ENCODE assay signal across 1 cellular context in the genomic region with DNA sequence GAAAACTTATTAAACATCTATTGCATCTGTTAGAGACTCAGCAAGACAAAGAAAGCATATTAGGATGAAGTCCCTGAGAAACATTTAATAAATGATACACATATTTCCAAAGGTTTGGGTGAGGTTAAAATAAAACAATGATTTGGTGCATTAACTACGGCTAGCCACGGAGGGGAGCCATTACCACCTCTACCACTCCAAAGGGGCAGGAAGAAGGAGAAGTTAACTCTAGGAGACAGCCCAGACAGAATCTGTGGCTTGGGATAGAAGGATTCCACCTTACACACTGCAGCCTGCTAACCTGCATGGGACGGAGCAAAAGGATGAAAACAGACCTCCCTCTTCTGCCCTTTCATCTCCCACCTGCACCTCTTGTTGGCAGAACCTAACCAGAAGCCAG.
TF ChIP-seq lines count a peak whose summit lies in the region.

No MANE protein-coding gene starts in this region.

TF ChIP-seq in H1, 55 proteins besides CTCF, POLR2A, EP300 and RAD21 (continued from another document):
- TF ChIP-seq NRF1 (IDR thresholded peaks at IDR 0.05; ENCODE audit: low read depth, low read length), result no peak
- TF ChIP-seq PHF8 (conservative IDR thresholded peaks at IDR 0.05; ENCODE audit: low read depth, low read length), result no peak
- TF ChIP-seq TAF7 (optimal IDR thresholded peaks at IDR 0.05; ENCODE audit: borderline replicate concordance, low read depth, low read length), result no peak
- no peak for TF ChIP-seq HDAC2 (IDR thresholded peaks at IDR 0.05; ENCODE audit: borderline replicate concordance in 1 of 2, low read depth in 2 of 2, low read length in 2 of 2)
- no peak for TF ChIP-seq RNF2 (IDR thresholded peaks at IDR 0.05; ENCODE audit: borderline replicate concordance, low read depth, low read length, missing control alignments, poor library complexity, severe bottlenecking)
- TF ChIP-seq CBX8 (IDR thresholded peaks at IDR 0.05; ENCODE audit: borderline replicate concordance, low read depth, low read length), result no peak
- no peak for TF ChIP-seq SIX5 (IDR thresholded peaks at IDR 0.05; ENCODE audit: low read depth, low read length)
- no peak for TF ChIP-seq RFX5 (IDR thresholded peaks at IDR 0.05; ENCODE audit: borderline replicate concordance, low read depth, low read length)
- no peak for TF ChIP-seq HDAC6 (IDR thresholded peaks at IDR 0.05; ENCODE audit: low read depth, low read length)
- TF ChIP-seq TBP (IDR thresholded peaks at IDR 0.05; ENCODE audit: low read depth, low read length), result no peak
- TF ChIP-seq CHD1 (IDR thresholded peaks at IDR 0.05; ENCODE audit: low read depth, low read length), result no peak
- TF ChIP-seq CEBPB (IDR thresholded peaks at IDR 0.05; ENCODE audit: low read depth, low read length), result no peak
- no peak for TF ChIP-seq BCL11A (IDR thresholded peaks at IDR 0.05; ENCODE audit: low read depth in 2 of 2, low read length in 2 of 2)
